In genomic region chr17:6177941-6178694, GRCh38 we compare ENCODE assay signal across 1 cellular context.
TF ChIP-seq lines count a peak whose summit lies in the region.

No MANE protein-coding gene starts in this region.

TF ChIP-seq in H1, 55 proteins besides CTCF, POLR2A, EP300 and RAD21:
- no peak for TF ChIP-seq MAFK (IDR thresholded peaks at IDR 0.05; ENCODE audit: low read depth, low read length)
- no peak for TF ChIP-seq ATF3 (IDR thresholded peaks at IDR 0.05; ENCODE audit: insufficient read depth, low read depth, low read length)
- no peak for TF ChIP-seq POLR2AphosphoS5 (IDR thresholded peaks at IDR 0.05; ENCODE audit: low read depth, low read length)
- TF ChIP-seq JUN (IDR thresholded peaks at IDR 0.05; ENCODE audit: low read depth, low read length) = no peak
- TF ChIP-seq SRF (IDR thresholded peaks at IDR 0.05; ENCODE audit: low read depth, low read length) = no peak
- TF ChIP-seq SP2 (IDR thresholded peaks at IDR 0.05; ENCODE audit: low read length) = no peak
- no peak for TF ChIP-seq TCF12 (IDR thresholded peaks at IDR 0.05; ENCODE audit: low read depth, low read length)
- TF ChIP-seq TEAD4 (IDR thresholded peaks at IDR 0.05; ENCODE audit: low read depth, low read length) = no peak
- no peak for TF ChIP-seq SAP30 (IDR thresholded peaks at IDR 0.05; ENCODE audit: insufficient read depth, insufficient replicate concordance, low read length)
- no peak for TF ChIP-seq SIRT6 (IDR thresholded peaks at IDR 0.05; ENCODE audit: low read length)
- no peak for TF ChIP-seq SP4 (IDR thresholded peaks at IDR 0.05; ENCODE audit: low read length)
- TF ChIP-seq SIN3A (conservative IDR thresholded peaks at IDR 0.05 in 1 of 2, IDR thresholded peaks at IDR 0.05 in 1 of 2; ENCODE audit: low read depth in 1 of 2, low read length in 2 of 2) = no peak
- no peak for TF ChIP-seq BCL11A (IDR thresholded peaks at IDR 0.05; ENCODE audit: low read depth in 2 of 2, low read length in 2 of 2)
- no peak for TF ChIP-seq HDAC6 (IDR thresholded peaks at IDR 0.05; ENCODE audit: low read depth, low read length)
- no peak for TF ChIP-seq RFX5 (IDR thresholded peaks at IDR 0.05; ENCODE audit: borderline replicate concordance, low read depth, low read length)
- no peak for TF ChIP-seq USF2 (IDR thresholded peaks at IDR 0.05; ENCODE audit: low read length)
- TF ChIP-seq EGR1 (IDR thresholded peaks at IDR 0.05; ENCODE audit: borderline replicate concordance, low read depth, low read length) = no peak
- TF ChIP-seq HDAC2 (IDR thresholded peaks at IDR 0.05; ENCODE audit: borderline replicate concordance in 1 of 2, low read depth in 2 of 2, low read length in 2 of 2) = no peak
- TF ChIP-seq ATF2 (IDR thresholded peaks at IDR 0.05; ENCODE audit: low read length) = no peak
